23 cellular contexts compared by ENCODE assay signal in genomic region chr15:29454506-29454905, GRCh38.
"Had no signal": no experiment of that assay in that cellular context is flagged by ENCODE, and none has a peak within 500 bp of the region (broad histone marks: within the 10 kb centered on the region; RNA-seq: fewer than 3 reads in every experiment).

No MANE protein-coding gene starts in this region.

- H3K9me3 Mint-ChIP-seq: effector memory CD8-positive, alpha-beta T cell; naive thymus-derived CD4-positive, alpha-beta T cell; nephron; stimulated activated naive CD8-positive, alpha-beta T cell treated with anti-CD3 and anti-CD28 coated beads, Interleukin-15, amount 100 ng/mL, for 72 hours had no signal

- H3K27me3 ChIP-seq: ovary, right atrium auricular region, thyroid gland, vagina had no signal

- H3K4me3 Mint-ChIP-seq: effector memory CD8-positive, alpha-beta T cell; nephron; stimulated activated naive CD8-positive, alpha-beta T cell treated with anti-CD3 and anti-CD28 coated beads, Interleukin-15, amount 100 ng/mL, for 72 hours had no signal

- DNase-seq: cortex of kidney; effector memory CD8-positive, alpha-beta T cell; erythroblast; esophagus squamous epithelium; head of caudate nucleus; left ventricle myocardium superior; lower lobe of right lung; naive thymus-derived CD4-positive, alpha-beta T cell; nucleus accumbens; ovary; stimulated activated CD4-positive, alpha-beta T cell treated with anti-CD3 and anti-CD28 coated beads, Interleukin-12 subunit alpha, Interleukin-12 subunit beta, amount 100 ng/mL, for 4 hours; stimulated activated CD4-positive, alpha-beta T cell treated with anti-CD3 and anti-CD28 coated beads, Interleukin-1b, Interleukin-23, amount 100 ng/mL, for 48 hours; stimulated activated CD4-positive, alpha-beta T cell treated with anti-CD3 and anti-CD28 coated beads, Interleukin-4, amount 100 ng/mL, for 1 hour; stimulated activated CD8-positive, alpha-beta memory T cell treated with anti-CD3 and anti-CD28 coated beads, Interleukin-4, amount 100 ng/mL, for 48 hours; stimulated activated naive CD4-positive, alpha-beta T cell; stimulated activated naive CD8-positive, alpha-beta T cell treated with anti-CD3 and anti-CD28 coated beads, Interleukin-15, amount 100 ng/mL, for 72 hours; thyroid gland; trophoblast cell had no signal

- H3K27ac ChIP-seq: esophagus squamous epithelium, lower lobe of right lung, ovary, right atrium auricular region, thyroid gland, vagina had no signal

- H3K27ac Mint-ChIP-seq: effector memory CD8-positive, alpha-beta T cell; naive thymus-derived CD4-positive, alpha-beta T cell; nephron; stimulated activated naive CD8-positive, alpha-beta T cell treated with anti-CD3 and anti-CD28 coated beads, Interleukin-15, amount 100 ng/mL, for 72 hours had no signal

- H3K4me3 ChIP-seq: esophagus squamous epithelium, lower lobe of right lung, ovary, right atrium auricular region, smooth muscle cell, thyroid gland, vagina had no signal

- H3K4me2 ChIP-seq: smooth muscle cell had no signal

- H3K4me1 ChIP-seq: esophagus squamous epithelium, thyroid gland, vagina had no signal

- ATAC-seq: effector memory CD8-positive, alpha-beta T cell; left ventricle myocardium superior; lower lobe of right lung; naive thymus-derived CD4-positive, alpha-beta T cell; sciatic nerve; stimulated activated naive CD8-positive, alpha-beta T cell treated with anti-CD3 and anti-CD28 coated beads, Interleukin-15, amount 100 ng/mL, for 72 hours had no signal

- H3K36me3 Mint-ChIP-seq: naive thymus-derived CD4-positive, alpha-beta T cell had no signal

- H3K27me3 Mint-ChIP-seq: stimulated activated naive CD8-positive, alpha-beta T cell treated with anti-CD3 and anti-CD28 coated beads, Interleukin-15, amount 100 ng/mL, for 72 hours had no signal

- H3K9me3 ChIP-seq: esophagus squamous epithelium, lower lobe of right lung, ovary, right atrium auricular region, thyroid gland, vagina had no signal

- H3K36me3 ChIP-seq: esophagus squamous epithelium, lower lobe of right lung, ovary, right atrium auricular region, thyroid gland, vagina had no signal
